In the genomic region with DNA sequence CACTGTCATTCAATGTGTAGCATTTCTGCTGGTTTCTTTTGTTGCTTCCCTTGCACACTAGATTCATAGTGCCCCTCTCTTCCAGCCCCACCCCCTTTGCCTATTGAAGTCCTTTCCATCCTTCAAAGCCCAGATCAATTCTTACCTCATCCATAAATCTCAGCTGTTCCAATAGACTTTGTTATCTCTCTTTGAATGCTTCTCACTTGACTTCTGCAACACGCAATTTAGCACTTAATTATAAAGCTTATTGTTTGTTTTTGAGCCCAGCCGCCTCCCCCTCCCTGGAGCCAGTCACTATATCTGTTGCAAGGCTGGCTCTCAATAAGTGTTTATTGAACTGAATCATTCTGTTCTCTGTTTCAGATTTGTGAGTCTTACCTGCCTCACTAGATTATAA, we compare ENCODE assay signal across 21 cellular contexts.
DNase-seq lines count a peak whose midpoint lies in the region; ATAC-seq and TF ChIP-seq lines count a peak whose summit lies in the region.
"Had no signal": no experiment of that assay in that cellular context is flagged by ENCODE, and none has a peak within 500 bp of the region (broad histone marks: within the 10 kb centered on the region; RNA-seq: fewer than 3 reads in every experiment).

No MANE protein-coding gene starts in this region.

- H3K4me3 Mint-ChIP-seq in activated CD4-positive, alpha-beta T cell treated with anti-CD3 and anti-CD28 coated beads, Interleukin-2, amount 10 ng/mL, durations not matched to agents 7 days and 5 days: no peak overlapping the region
- no peak overlapping the region for H3K4me3 Mint-ChIP-seq in stimulated activated naive CD8-positive, alpha-beta T cell treated with anti-CD3 and anti-CD28 coated beads, Interleukin-15, amount 100 ng/mL, for 72 hours
- H3K4me3 Mint-ChIP-seq: activated CD4-positive, alpha-beta T cell treated with anti-CD3 and anti-CD28 coated beads, Interleukin-2, amount 10 ng/mL, durations not matched to agents 24 days and 14 days; activated naive CD4-positive, alpha-beta T cell treated with anti-CD3 and anti-CD28 coated beads for 36 hours; CD4-positive, alpha-beta T cell; effector memory CD8-positive, alpha-beta T cell had no signal

- H2BK15ac ChIP-seq in mesendoderm (replicated peaks; ENCODE audit: low read depth): no peak overlapping the region

- no peaks in the 10 kb centered on the region for H3K27me3 Mint-ChIP-seq in activated CD4-positive, alpha-beta T cell treated with anti-CD3 and anti-CD28 coated beads, Interleukin-2, amount 10 ng/mL, durations not matched to agents 7 days and 5 days
- H3K27me3 Mint-ChIP-seq in stimulated activated naive CD8-positive, alpha-beta T cell treated with anti-CD3 and anti-CD28 coated beads, Interleukin-15, amount 100 ng/mL, for 72 hours: no peaks in the 10 kb centered on the region
- H3K27me3 Mint-ChIP-seq: activated CD4-positive, alpha-beta T cell treated with anti-CD3 and anti-CD28 coated beads, Interleukin-2, amount 10 ng/mL, durations not matched to agents 24 days and 14 days; CD4-positive, alpha-beta T cell; effector memory CD8-positive, alpha-beta T cell had no signal

- no peak for TF ChIP-seq CTCF in HCT116 (IDR thresholded peaks at IDR 0.05 in 2 of 3, conservative IDR thresholded peaks at IDR 0.05 in 1 of 3; ENCODE audit: borderline replicate concordance in 1 of 3, insufficient read depth in 1 of 3, low read depth in 2 of 3, low read length in 2 of 3)

- TF ChIP-seq POLR2A in HCT116 (IDR thresholded peaks at IDR 0.05; ENCODE audit: borderline replicate concordance, extremely low read depth, insufficient read depth, insufficient read length): no peak

- no peak overlapping the region for H2BK5ac ChIP-seq in mesendoderm (ENCODE audit: low read length)

- ATAC-seq in HCT116 (no peak), HG03460 (IDR thresholded peaks at IDR 0.05; ENCODE audit: unreplicated experiment) (no peak), HG03095 (IDR thresholded peaks at IDR 0.05; ENCODE audit: unreplicated experiment) (no peak)
- no peak for ATAC-seq in stimulated activated naive CD8-positive, alpha-beta T cell treated with anti-CD3 and anti-CD28 coated beads, Interleukin-15, amount 100 ng/mL, for 72 hours
- ATAC-seq: effector memory CD8-positive, alpha-beta T cell had no signal

- no peak for DNase-seq in HCT116 (ENCODE audit: low read depth, low spot score)
- DNase-seq in NCI-H146 (lab: John Stamatoyannopoulos, UW): peak; percentile 95
- peak; percentile 87 for DNase-seq in NCI-H774 (lab: John Stamatoyannopoulos, UW)
- peak; percentile 45 for DNase-seq in mesendoderm
- DNase-seq in activated CD4-positive, alpha-beta T cell treated with anti-CD3 and anti-CD28 coated beads, Interleukin-2, amount 10 ng/mL, durations not matched to agents 7 days and 5 days: no peak
- no peak for DNase-seq in stimulated activated naive CD8-positive, alpha-beta T cell treated with anti-CD3 and anti-CD28 coated beads, Interleukin-15, amount 100 ng/mL, for 72 hours
- DNase-seq: activated CD4-positive, alpha-beta T cell treated with anti-CD3 and anti-CD28 coated beads, Interleukin-2, amount 10 ng/mL, durations not matched to agents 24 days and 14 days; activated CD8-positive, alpha-beta memory T cell treated with anti-CD3 and anti-CD28 coated beads, Interleukin-2, amount 50 U/mL, for 4 hours; activated naive CD4-positive, alpha-beta T cell treated with anti-CD3 and anti-CD28 coated beads for 36 hours; aorta; CD4-positive, alpha-beta T cell; effector memory CD8-positive, alpha-beta T cell; GOT3; MV-4-11; NCI-H526 treated with DMSO at 0.1 percent for 48 hours; stimulated activated CD4-positive, alpha-beta T cell treated with anti-CD3 and anti-CD28 coated beads, Interleukin-1b, Interleukin-23, amount 100 ng/mL, for 48 hours; stomach; upper lobe of left lung had no signal

- H3K4ac ChIP-seq in mesendoderm (ENCODE audit: low read depth, low read length): no peak overlapping the region

- no peaks in the 10 kb centered on the region for H3K79me1 ChIP-seq in mesendoderm (ENCODE audit: low read length)

- no peak overlapping the region for H2BK120ac ChIP-seq in mesendoderm (ENCODE audit: low read depth, low read length)

- H3K4me2 ChIP-seq in HCT116 (ENCODE audit: low read length): no peak overlapping the region
- no peak overlapping the region for H3K4me2 ChIP-seq in mesendoderm (ENCODE audit: low read length)

- no peak overlapping the region for H2AK5ac ChIP-seq in mesendoderm (ENCODE audit: low read length)

- H3K4me1 Mint-ChIP-seq in activated CD4-positive, alpha-beta T cell treated with anti-CD3 and anti-CD28 coated beads, Interleukin-2, amount 10 ng/mL, durations not matched to agents 7 days and 5 days: no peaks in the 10 kb centered on the region
- H3K4me1 Mint-ChIP-seq in stimulated activated naive CD8-positive, alpha-beta T cell treated with anti-CD3 and anti-CD28 coated beads, Interleukin-15, amount 100 ng/mL, for 72 hours: peaks cover 6% of the 10 kb centered on the region

- H3K56ac ChIP-seq in mesendoderm (ENCODE audit: low read length): no peak overlapping the region

- RAD21 ChIA-PET in HCT116 (lab: Charles Lee; ENCODE audit: low non-redundant PET in 1 of 2, low total read pairs in 2 of 2, uncharacterized antibody in 2 of 2, unreplicated experiment in 2 of 2): no interaction called here

- H3K9me3 ChIP-seq in HCT116 (ENCODE audit: control insufficient read depth in 1 of 2, insufficient read depth in 1 of 2, low read depth in 1 of 2, low read length in 2 of 2): no peaks in the 10 kb centered on the region
- H3K9me3 ChIP-seq: stomach, upper lobe of left lung had no signal

- peak overlapping the region; percentile 23 for H2AFZ ChIP-seq in HCT116 (ENCODE audit: low read depth, low read length, poor library complexity, severe bottlenecking)
- H2AFZ ChIP-seq: parathyroid adenoma had no signal

- H3K27me3 ChIP-seq in HCT116 (ENCODE audit: insufficient read depth, low read length) (no peaks in the 10 kb centered on the region), mesendoderm (ENCODE audit: insufficient read depth, low read length, poor library complexity) (no peaks in the 10 kb centered on the region)
- H3K27me3 ChIP-seq: stomach, upper lobe of left lung had no signal

- H3K27ac ChIP-seq in HCT116 (ENCODE audit: low read depth, low read length) (no peak overlapping the region), mesendoderm (ENCODE audit: low read depth, low read length) (no peak overlapping the region)
- H3K27ac ChIP-seq: parathyroid adenoma, stomach, upper lobe of left lung had no signal

- H3K79me2 ChIP-seq in HCT116 (ENCODE audit: insufficient read depth, low read length) (no peaks in the 10 kb centered on the region), mesendoderm (ENCODE audit: control insufficient read depth, insufficient read depth, low read length) (no peaks in the 10 kb centered on the region)
- H3K79me2 ChIP-seq: parathyroid adenoma had no signal

- H3K27ac Mint-ChIP-seq in activated CD4-positive, alpha-beta T cell treated with anti-CD3 and anti-CD28 coated beads, Interleukin-2, amount 10 ng/mL, durations not matched to agents 7 days and 5 days: no peak overlapping the region
- H3K27ac Mint-ChIP-seq in stimulated activated naive CD8-positive, alpha-beta T cell treated with anti-CD3 and anti-CD28 coated beads, Interleukin-15, amount 100 ng/mL, for 72 hours: no peak overlapping the region
- H3K27ac Mint-ChIP-seq: activated CD4-positive, alpha-beta T cell treated with anti-CD3 and anti-CD28 coated beads, Interleukin-2, amount 10 ng/mL, durations not matched to agents 24 days and 14 days; activated naive CD4-positive, alpha-beta T cell treated with anti-CD3 and anti-CD28 coated beads for 36 hours; CD4-positive, alpha-beta T cell; effector memory CD8-positive, alpha-beta T cell had no signal

- WGBS in mesendoderm (ENCODE audit: extremely low coverage, insufficient coverage, low lambda C conversion rate): no CpG with 5 or more reads among the region's 2 CpGs

- TF ChIP-seq RAD21 in HCT116 (IDR thresholded peaks at IDR 0.05; ENCODE audit: low read depth): no peak

- no peaks in the 10 kb centered on the region for H4K20me1 ChIP-seq in HCT116 (ENCODE audit: insufficient read depth)

- H3K18ac ChIP-seq in mesendoderm (ENCODE audit: low read length): no peak overlapping the region

- peaks cover 3% of the 10 kb centered on the region for H3K36me3 Mint-ChIP-seq in activated CD4-positive, alpha-beta T cell treated with anti-CD3 and anti-CD28 coated beads, Interleukin-2, amount 10 ng/mL, durations not matched to agents 7 days and 5 days (ENCODE audit: low read depth)

- no peak overlapping the region for H3K4me3 ChIP-seq in HCT116 (replicated peaks in 1 of 2; ENCODE audit: low read depth in 1 of 2, low read length in 2 of 2)
- no peak overlapping the region for H3K4me3 ChIP-seq in mesendoderm (ENCODE audit: low read length)
- H3K4me3 ChIP-seq: stomach, upper lobe of left lung had no signal

- no peak overlapping the region for H3K9ac ChIP-seq in HCT116 (ENCODE audit: low read length)
- no peak overlapping the region for H3K9ac ChIP-seq in mesendoderm (ENCODE audit: low read length)
- H3K9ac ChIP-seq: parathyroid adenoma had no signal

- POLR2A ChIA-PET in HCT116 (lab: Charles Lee): no interaction called here
- POLR2A ChIA-PET in activated CD4-positive, alpha-beta T cell treated with anti-CD3 and anti-CD28 coated beads, Interleukin-2, amount 10 ng/mL, durations not matched to agents 7 days and 5 days (lab: Charles Lee): no interaction called here

- intact Hi-C loops in HCT116 (cut with micrococcal nuclease): no loop called here

- no peaks in the 10 kb centered on the region for H3K4me1 ChIP-seq in HCT116 (ENCODE audit: control insufficient read depth in 1 of 2, insufficient read depth in 2 of 2, low read length in 2 of 2)
- no peaks in the 10 kb centered on the region for H3K4me1 ChIP-seq in mesendoderm (ENCODE audit: control insufficient read depth, low read depth, low read length)
- H3K4me1 ChIP-seq: parathyroid adenoma had no signal

- H3K36me3 ChIP-seq in HCT116 (ENCODE audit: control insufficient read depth in 1 of 2, insufficient read depth in 2 of 2, low read length in 2 of 2): no peaks in the 10 kb centered on the region
- no peaks in the 10 kb centered on the region for H3K36me3 ChIP-seq in mesendoderm (ENCODE audit: control insufficient read depth, insufficient read depth, low read length)
- H3K36me3 ChIP-seq: stomach, upper lobe of left lung had no signal

- no peak overlapping the region for H4K5ac ChIP-seq in mesendoderm (ENCODE audit: low read length)

- no peak overlapping the region for H4K8ac ChIP-seq in mesendoderm (ENCODE audit: low read depth, low read length)

- no peak overlapping the region for H3K23ac ChIP-seq in mesendoderm (ENCODE audit: low read length)

- peaks cover 3% of the 10 kb centered on the region for H3K9me3 Mint-ChIP-seq in activated CD4-positive, alpha-beta T cell treated with anti-CD3 and anti-CD28 coated beads, Interleukin-2, amount 10 ng/mL, durations not matched to agents 7 days and 5 days
- H3K9me3 Mint-ChIP-seq in stimulated activated naive CD8-positive, alpha-beta T cell treated with anti-CD3 and anti-CD28 coated beads, Interleukin-15, amount 100 ng/mL, for 72 hours: no peaks in the 10 kb centered on the region
- H3K9me3 Mint-ChIP-seq: activated CD4-positive, alpha-beta T cell treated with anti-CD3 and anti-CD28 coated beads, Interleukin-2, amount 10 ng/mL, durations not matched to agents 24 days and 14 days; activated naive CD4-positive, alpha-beta T cell treated with anti-CD3 and anti-CD28 coated beads for 36 hours; CD4-positive, alpha-beta T cell; effector memory CD8-positive, alpha-beta T cell had no signal

- CTCF ChIA-PET in HCT116 (lab: Charles Lee): no interaction called here
- CTCF ChIA-PET in activated CD4-positive, alpha-beta T cell treated with anti-CD3 and anti-CD28 coated beads, Interleukin-2, amount 10 ng/mL, durations not matched to agents 7 days and 5 days (lab: Charles Lee): interaction anchor here (0.6 kb wide), 1 partner anchor 232 kb away, joined by 3 read pairs; no protein-coding TSS in a partner anchor

- BruUV-seq in HCT116 (replicated peaks; lab: Mats Ljungman, UMichigan): no TSS peak

- no peaks in the 10 kb centered on the region for H3K9me2 ChIP-seq in HCT116 (ENCODE audit: insufficient read depth)

Comparison
In these comparisons a context has a peak if more than half of its experiments do, and no peak if none do; other contexts are left out.
1. DNase-seq: peak in NCI-H146 (single experiment), NCI-H774 (single experiment) and mesendoderm (single experiment); none in HCT116 (single experiment), activated CD4-positive, alpha-beta T cell treated with anti-CD3 and anti-CD28 coated beads, Interleukin-2, amount 10 ng/mL, durations not matched to agents 7 days and 5 days (single experiment) and stimulated activated naive CD8-positive, alpha-beta T cell treated with anti-CD3 and anti-CD28 coated beads, Interleukin-15, amount 100 ng/mL, for 72 hours (0 of 2).